In genomic region chr4:101501421-101501820, GRCh38 we compare ENCODE assay signal across 24 cellular contexts.
"Had no signal": no experiment of that assay in that cellular context is flagged by ENCODE, and none has a peak within 500 bp of the region (broad histone marks: within the 10 kb centered on the region; RNA-seq: fewer than 3 reads in every experiment).

No MANE protein-coding gene starts in this region.

- H3K27me3 Mint-ChIP-seq: activated T-helper 17 cell treated with anti-CD3 and anti-CD28 coated beads, Interleukin-2, amount 50 U/mL, for 72 hours; T-helper 17 cell had no signal

- H3K9me3 Mint-ChIP-seq: activated CD4-positive, alpha-beta memory T cell treated with anti-CD3 and anti-CD28 coated beads for 36 hours; activated naive CD4-positive, alpha-beta T cell treated with anti-CD3 and anti-CD28 coated beads for 36 hours; activated T-helper 17 cell treated with anti-CD3 and anti-CD28 coated beads, Interleukin-2, amount 50 U/mL, for 72 hours; WTC11 had no signal

- H3K4me2 ChIP-seq: PC-9 had no signal

- DNase-seq: activated CD4-positive, alpha-beta memory T cell treated with anti-CD3 and anti-CD28 coated beads for 36 hours; activated CD4-positive, alpha-beta T cell treated with anti-CD3 and anti-CD28 coated beads for 1 hour; activated CD8-positive, alpha-beta memory T cell treated with anti-CD3 and anti-CD28 coated beads for 24 hours; activated gamma-delta T cell; activated naive CD4-positive, alpha-beta T cell treated with anti-CD3 and anti-CD28 coated beads for 36 hours; activated T-cell treated with anti-CD3 and anti-CD28 coated beads for 4 hours; activated T-cell treated with anti-CD3 and anti-CD28 coated beads, Interleukin-2, amount 50 U/mL, for 48 hours; anterior cingulate cortex; caudate nucleus; MM.1S; NCI-H1105; NCI-H146; NCI-H187 treated with DMSO at 0.1 percent for 48 hours; NCI-H2081 treated with DMSO at 0.1 percent for 48 hours; NCI-H446; NCI-H524; PC-9; SHP77 treated with DMSO at 0.1 percent for 48 hours; T-helper 17 cell; T-helper 9 cell had no signal

- H3K27ac ChIP-seq: PC-9 had no signal

- H3K4me3 Mint-ChIP-seq: activated CD4-positive, alpha-beta memory T cell treated with anti-CD3 and anti-CD28 coated beads for 36 hours; activated CD4-positive, alpha-beta T cell treated with anti-CD3 and anti-CD28 coated beads, Interleukin-2, amount 10 ng/mL, durations not matched to agents 24 days and 14 days; activated naive CD4-positive, alpha-beta T cell treated with anti-CD3 and anti-CD28 coated beads for 36 hours; activated naive CD8-positive, alpha-beta T cell; activated T-helper 17 cell treated with anti-CD3 and anti-CD28 coated beads, Interleukin-2, amount 50 U/mL, for 72 hours; T-helper 17 cell; WTC11 had no signal

- H2AFZ ChIP-seq: PC-9 had no signal

- H3K27ac Mint-ChIP-seq: activated CD4-positive, alpha-beta memory T cell treated with anti-CD3 and anti-CD28 coated beads for 36 hours; activated CD4-positive, alpha-beta T cell treated with anti-CD3 and anti-CD28 coated beads, Interleukin-2, amount 10 ng/mL, durations not matched to agents 24 days and 14 days; activated naive CD4-positive, alpha-beta T cell treated with anti-CD3 and anti-CD28 coated beads for 36 hours; activated naive CD8-positive, alpha-beta T cell; activated T-helper 17 cell treated with anti-CD3 and anti-CD28 coated beads, Interleukin-2, amount 50 U/mL, for 72 hours; T-helper 17 cell; WTC11 had no signal

- ATAC-seq: T-helper 17 cell, WTC11 had no signal

- H3K4me3 ChIP-seq: PC-9 had no signal

- H3K36me3 Mint-ChIP-seq: activated CD4-positive, alpha-beta memory T cell treated with anti-CD3 and anti-CD28 coated beads for 36 hours; activated naive CD8-positive, alpha-beta T cell; WTC11 had no signal

- H3K4me1 Mint-ChIP-seq: activated CD4-positive, alpha-beta T cell treated with anti-CD3 and anti-CD28 coated beads, Interleukin-2, amount 10 ng/mL, durations not matched to agents 24 days and 14 days; activated T-helper 17 cell treated with anti-CD3 and anti-CD28 coated beads, Interleukin-2, amount 50 U/mL, for 72 hours; T-helper 17 cell; WTC11 had no signal
